Comparison of ENCODE assay signal across 27 cellular contexts in the genomic region with DNA sequence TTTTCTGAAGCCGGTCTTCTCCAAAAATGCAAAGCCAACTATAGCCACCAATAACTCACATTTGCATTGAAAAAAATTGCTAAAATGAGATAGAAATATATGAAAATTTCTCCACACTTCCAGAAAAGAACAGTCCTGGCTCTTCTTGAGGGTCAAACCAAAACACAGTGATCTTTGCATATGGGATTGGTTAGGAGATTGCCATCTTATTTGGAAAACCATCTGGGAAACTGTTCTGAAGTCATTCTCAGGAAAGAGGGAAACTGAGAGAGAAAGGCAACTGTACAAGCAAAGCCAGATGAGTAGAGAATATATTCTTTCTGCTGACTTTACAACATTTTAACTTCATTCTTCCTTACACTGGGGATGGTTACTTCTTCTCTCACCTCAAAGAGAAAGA.
"Had no signal": no experiment of that assay in that cellular context is flagged by ENCODE, and none has a peak within 500 bp of the region (broad histone marks: within the 10 kb centered on the region; RNA-seq: fewer than 3 reads in every experiment).

No MANE protein-coding gene starts in this region.

- FAIRE-seq: colon, endometrium, islet of Langerhans, keratinocyte had no signal

- H3K36me3 ChIP-seq: esophagus squamous epithelium, gastrocnemius medialis, heart right ventricle, left lung, lower lobe of right lung had no signal

- DNase-seq: effector CD8-positive, alpha-beta T cell; effector memory CD8-positive, alpha-beta T cell; endodermal cell; erythroblast; esophagus squamous epithelium; foreskin fibroblast; foreskin melanocyte; gastrocnemius medialis; glutamatergic neuron; head of caudate nucleus; heart right ventricle; hippocampal formation; left cardiac atrium; left lung; left ventricle myocardium superior; lower lobe of right lung; mesenchymal stem cell; mucosa of descending colon; naive B cell; naive thymus-derived CD8-positive, alpha-beta T cell had no signal

- H3K4me1 ChIP-seq: gastrocnemius medialis, left lung, lower lobe of right lung had no signal

- H3K27ac ChIP-seq: coronary artery, epithelial cell of prostate, esophagus squamous epithelium, gastrocnemius medialis, heart right ventricle, left lung, lower lobe of right lung had no signal

- ATAC-seq: effector memory CD8-positive, alpha-beta T cell; esophagus mucosa; gastrocnemius medialis; heart right ventricle; left cardiac atrium; left lung; left ventricle myocardium superior; lower lobe of right lung; mucosa of descending colon; naive thymus-derived CD8-positive, alpha-beta T cell had no signal

- H3K4me3 ChIP-seq: coronary artery, esophagus squamous epithelium, gastrocnemius medialis, heart right ventricle, left lung, lower lobe of right lung, mucosa of descending colon had no signal

- H3K9me3 ChIP-seq: esophagus squamous epithelium, gastrocnemius medialis, heart right ventricle, left lung, lower lobe of right lung, mucosa of descending colon had no signal

- H3K27me3 ChIP-seq: gastrocnemius medialis, left lung had no signal
